In genomic region chr7:10739401-10739800, GRCh38 we compare ENCODE assay signal across 29 cellular contexts.
"Had no signal": no experiment of that assay in that cellular context is flagged by ENCODE, and none has a peak within 500 bp of the region (broad histone marks: within the 10 kb centered on the region; RNA-seq: fewer than 3 reads in every experiment).

No MANE protein-coding gene starts in this region.

- H3K9me3 ChIP-seq: left lung, neutrophil, ovary, right atrium auricular region, right lobe of liver, testis, thyroid gland, transverse colon, upper lobe of left lung had no signal

- H3K9ac ChIP-seq: neural progenitor cell had no signal

- H3K36me3 Mint-ChIP-seq: immature natural killer cell; mesothelial cell of epicardium; naive B cell; neural progenitor cell; stimulated activated naive B cell treated with anti-CD40 and anti-IgM and Interleukin-4, amounts not matched to agents 10 μg/mL and 1 μg/mL and 100 μg/mL, for 72 hours had no signal

- FAIRE-seq: islet of Langerhans, kidney had no signal

- ATAC-seq: left colon; left lung; natural killer cell; right lobe of liver; stimulated activated naive B cell treated with anti-CD40 and anti-IgM and Interleukin-4, amounts not matched to agents 10 μg/mL and 1 μg/mL and 100 μg/mL, for 72 hours; stimulated activated naive CD8-positive, alpha-beta T cell treated with anti-CD3 and anti-CD28 coated beads, Interleukin-15, Interleukin-2, amounts not matched to agents 100 U/mL and 50 U/mL, for 24 hours had no signal

- H3K4me3 Mint-ChIP-seq: immature natural killer cell; mesothelial cell of epicardium; naive B cell; natural killer cell; nephron progenitor cell; neural progenitor cell; stimulated activated naive B cell treated with anti-CD40 and anti-IgM and Interleukin-4, amounts not matched to agents 10 μg/mL and 1 μg/mL and 100 μg/mL, for 72 hours had no signal

- H3K27ac Mint-ChIP-seq: immature natural killer cell; mesothelial cell of epicardium; naive B cell; natural killer cell; nephron progenitor cell; neural progenitor cell; progenitor cell of endocrine pancreas; stimulated activated naive B cell treated with anti-CD40 and anti-IgM and Interleukin-4, amounts not matched to agents 10 μg/mL and 1 μg/mL and 100 μg/mL, for 72 hours had no signal

- H3K27ac ChIP-seq: left lung, neural progenitor cell, neutrophil, ovary, right atrium auricular region, right lobe of liver, stomach, testis, thyroid gland, transverse colon, upper lobe of left lung had no signal

- H3K27me3 Mint-ChIP-seq: naive B cell; progenitor cell of endocrine pancreas; stimulated activated naive B cell treated with anti-CD40 and anti-IgM and Interleukin-4, amounts not matched to agents 10 μg/mL and 1 μg/mL and 100 μg/mL, for 72 hours had no signal

- H3K4me3 ChIP-seq: left lung, lung, neural progenitor cell, ovary, right atrium auricular region, right lobe of liver, stomach, testis, thyroid gland, transverse colon, upper lobe of left lung had no signal

- H3K36me3 ChIP-seq: left lung, neural progenitor cell, neutrophil, ovary, right atrium auricular region, right lobe of liver, stomach, thyroid gland, transverse colon, upper lobe of left lung had no signal

- H3K4me1 Mint-ChIP-seq: immature natural killer cell; mesothelial cell of epicardium; naive B cell; natural killer cell; neural progenitor cell; stimulated activated naive B cell treated with anti-CD40 and anti-IgM and Interleukin-4, amounts not matched to agents 10 μg/mL and 1 μg/mL and 100 μg/mL, for 72 hours had no signal

- H3K4me2 ChIP-seq: neural progenitor cell had no signal

- H3K27me3 ChIP-seq: left lung, neural progenitor cell, neutrophil, ovary, right atrium auricular region, right lobe of liver, stomach, testis, thyroid gland, transverse colon, upper lobe of left lung had no signal

- H3K4me1 ChIP-seq: left lung, neural progenitor cell, right atrium auricular region, right lobe of liver, stomach, testis, thyroid gland, transverse colon, upper lobe of left lung had no signal

- DNase-seq: hypothalamus; immature natural killer cell; kidney; left colon; left lung; mesendoderm; naive B cell; natural killer cell; nephron progenitor cell; ovary; right lobe of liver; stimulated activated CD4-positive, alpha-beta T cell treated with anti-CD3 and anti-CD28 coated beads, Interleukin-12 subunit alpha, Interleukin-12 subunit beta, amount 100 ng/mL, for 4 hours; stimulated activated CD4-positive, alpha-beta T cell treated with anti-CD3 and anti-CD28 coated beads, Interleukin-15, amount 100 ng/mL, for 24 hours; stimulated activated CD4-positive, alpha-beta T cell treated with anti-CD3 and anti-CD28 coated beads, Interleukin-2, amount 100 ng/mL, for 24 hours; stimulated activated CD4-positive, alpha-beta T cell treated with anti-CD3 and anti-CD28 coated beads, Interleukin-4, amount 100 ng/mL, for 1 hour; stimulated activated naive B cell treated with anti-CD40 and anti-IgM and Interleukin-4, amounts not matched to agents 10 μg/mL and 1 μg/mL and 100 μg/mL, for 72 hours; stimulated activated naive CD8-positive, alpha-beta T cell treated with anti-CD3 and anti-CD28 coated beads, Interleukin-15, Interleukin-2, amounts not matched to agents 100 U/mL and 50 U/mL, for 24 hours; stomach; testis; thyroid gland; transverse colon; upper lobe of left lung had no signal

- H2AFZ ChIP-seq: neural progenitor cell had no signal
